In genomic region chr9:100352201-100352726, GRCh38 we compare ENCODE assay signal across 8 cellular contexts. TPM values are rescaled to one million over a fixed set of nuclear protein-coding genes. Genes with fewer than 3 reads are reported as not detected.
DNase-seq lines count a peak whose midpoint lies in the region; ATAC-seq and TF ChIP-seq lines count a peak whose summit lies in the region.

No MANE protein-coding gene starts in this region.

- intact Hi-C loops in right cardiac atrium (cut with DNase I), result loop anchor here in 2 of 4 donors (10.0 kb wide), 2 partner anchors 63 to 83 kb away; no protein-coding TSS in a partner anchor

- no peaks in the 10 kb centered on the region for H3K9me3 ChIP-seq in Peyer's patch
- H3K9me3 ChIP-seq in right cardiac atrium (ENCODE audit: control insufficient read depth, low read length), result no peaks in the 10 kb centered on the region

- WGBS in right cardiac atrium, result under 1% methylated on average over 43 of the region's 43 CpGs

- no peak for TF ChIP-seq POLR2A in Peyer's patch (IDR thresholded peaks at IDR 0.05)

- H3K4me3 ChIP-seq in Peyer's patch (peak overlapping the region; percentile 78 to 99 (median 95)), right cardiac atrium (ENCODE audit: low read length) (peak overlapping the region; percentile 76), retinal pigment epithelial cell (ENCODE audit: low read length) (peak overlapping the region; percentile 88)

- DNase-seq in activated gamma-delta T cell treated with Interleukin-2 at 50 U/mL for 16 hours (peak; percentile 4), activated gamma-delta T cell (lab: John Stamatoyannopoulos, UW) (no peak), Peyer's patch (peak in 2 of 3 donors; percentile 20 to 57), amniotic epithelial cell (ENCODE audit: low read depth) (peak; percentile 5), right cardiac atrium (peak in 2 of 3 donors; percentile 32 to 61), retinal pigment epithelial cell (ENCODE audit: low read depth) (no peak), foreskin melanocyte (no peak)

- no peaks in the 10 kb centered on the region for H3K27me3 ChIP-seq in Peyer's patch
- no peaks in the 10 kb centered on the region for H3K27me3 ChIP-seq in right cardiac atrium (ENCODE audit: control insufficient read depth, insufficient read depth)

- H3K36me3 ChIP-seq in Peyer's patch, result no peaks in the 10 kb centered on the region

- peaks cover 0 to 6% (median 5%) of the 10 kb centered on the region in 4 donors for H3K4me1 ChIP-seq in Peyer's patch
- H3K4me1 ChIP-seq in right cardiac atrium (ENCODE audit: control insufficient read depth, insufficient read depth, low read length), result peaks cover 2% of the 10 kb centered on the region

- TF ChIP-seq CTCF in Peyer's patch (IDR thresholded peaks at IDR 0.05), result no peak
- no peak for TF ChIP-seq CTCF in retinal pigment epithelial cell (conservative IDR thresholded peaks at IDR 0.05; ENCODE audit: low read depth, low read length)

- peak overlapping the region; percentile 41 to 89 (median 80) for H3K27ac ChIP-seq in Peyer's patch
- peak overlapping the region; percentile 4 for H3K27ac ChIP-seq in right cardiac atrium (ENCODE audit: low read length)

- ATAC-seq in HG02973 (IDR thresholded peaks at IDR 0.05; ENCODE audit: unreplicated experiment) (peak; percentile 34), right cardiac atrium (peak; percentile 60 to 71)

RNA-seq across cellular contexts. Expression of gene TEX10, which starts 0.5 kb away (rescaled TPM):
- 10 to 100 TPM in 2 of 4 donors, 1 to 10 TPM in 2; 8.1 to 23.1 (median 11.9) TPM for total RNA-seq in Peyer's patch
- total RNA-seq in right cardiac atrium, result 10 to 100 TPM in 1 of 4 donors, 1 to 10 TPM in 3; 8.7 to 10.4 (median 8.8) TPM
- polyA plus RNA-seq in right cardiac atrium, result 4.4 TPM

Comparison
In these comparisons a context has a peak if more than half of its experiments do, and no peak if none do; other contexts are left out.
1. DNase-seq: peak in activated gamma-delta T cell treated with Interleukin-2 at 50 U/mL for 16 hours (single experiment), Peyer's patch (2 of 3), amniotic epithelial cell (single experiment) and right cardiac atrium (2 of 3); none in activated gamma-delta T cell (single experiment), retinal pigment epithelial cell (single experiment) and foreskin melanocyte (single experiment).
2. Peak in every context shown above with its lines, with median percentiles within 50 percentile points of each other: H3K4me3 ChIP-seq.